In genomic region chr22:50292643-50293440, GRCh38 we compare ENCODE assay signal across 1 cellular context.
TF ChIP-seq lines count a peak whose summit lies in the region.

No MANE protein-coding gene starts in this region.

TF ChIP-seq in IMR-90, 13 proteins besides CTCF, POLR2A, EP300 and RAD21 (continued from another document):
- TF ChIP-seq USF2 (IDR thresholded peaks at IDR 0.05; ENCODE audit: low read depth, low read length), result no peak
- TF ChIP-seq ELK1 (IDR thresholded peaks at IDR 0.05; ENCODE audit: borderline replicate concordance, low read depth, low read length), result no peak
- TF ChIP-seq MXI1 (IDR thresholded peaks at IDR 0.05; ENCODE audit: borderline replicate concordance, low read depth, low read length), result no peak
- no peak for TF ChIP-seq FOS (IDR thresholded peaks at IDR 0.05; ENCODE audit: low read depth, low read length)
- TF ChIP-seq MAFK (IDR thresholded peaks at IDR 0.05; ENCODE audit: low read depth, low read length), result no peak
- no peak for TF ChIP-seq CEBPB (IDR thresholded peaks at IDR 0.05; ENCODE audit: low read depth, low read length)
- TF ChIP-seq SMC3 (IDR thresholded peaks at IDR 0.05; ENCODE audit: low read depth, low read length), result no peak
